Comparison of ENCODE assay signal across 12 cellular contexts in genomic region chr1:2356911-2357845, GRCh38.
"Had no signal": no experiment of that assay in that cellular context is flagged by ENCODE, and none has a peak within 500 bp of the region (broad histone marks: within the 10 kb centered on the region; RNA-seq: fewer than 3 reads in every experiment).

No MANE protein-coding gene starts in this region.

- H3K9me3 Mint-ChIP-seq: activated naive CD4-positive, alpha-beta T cell treated with anti-CD3 and anti-CD28 coated beads, Interleukin-2, amount 50 U/mL, for 24 hours; dendritic cell treated with granulocyte-macrophage colony-stimulating factor and Interleukin-4, amounts not matched to agents 40 ng/mL and 50 ng/mL, for 4 days had no signal

- H3K36me3 ChIP-seq: SJSA1, suprapubic skin, upper lobe of right lung had no signal

- H3K4me1 Mint-ChIP-seq: activated naive CD4-positive, alpha-beta T cell treated with anti-CD3 and anti-CD28 coated beads, Interleukin-2, amount 50 U/mL, for 24 hours; brain had no signal

- H3K27ac Mint-ChIP-seq: activated CD8-positive, alpha-beta T cell treated with anti-CD3 and anti-CD28 coated beads, Interleukin-2, amount 10 ng/mL, durations not matched to agents 7 days and 5 days; activated naive CD4-positive, alpha-beta T cell treated with anti-CD3 and anti-CD28 coated beads, Interleukin-2, amount 50 U/mL, for 24 hours; dendritic cell treated with granulocyte-macrophage colony-stimulating factor and Interleukin-4, amounts not matched to agents 40 ng/mL and 50 ng/mL, for 4 days; memory B cell had no signal

- H3K4me3 ChIP-seq: SJSA1, suprapubic skin, upper lobe of right lung had no signal

- H3K9me3 ChIP-seq: SJSA1, suprapubic skin, upper lobe of right lung had no signal

- DNase-seq: activated CD8-positive, alpha-beta T cell treated with anti-CD3 and anti-CD28 coated beads, Interleukin-2, amount 10 ng/mL, durations not matched to agents 7 days and 5 days; amniotic stem cell; stimulated activated CD4-positive, alpha-beta T cell treated with anti-CD3 and anti-CD28 coated beads, Interleukin-2, amount 100 ng/mL, for 48 hours; stimulated activated naive CD8-positive, alpha-beta T cell treated with anti-CD3 and anti-CD28 coated beads, Interleukin-15, Interleukin-2, amounts not matched to agents 100 U/mL and 50 U/mL, for 24 hours; T-helper 9 cell had no signal

- H3K4me3 Mint-ChIP-seq: activated CD8-positive, alpha-beta T cell treated with anti-CD3 and anti-CD28 coated beads, Interleukin-2, amount 10 ng/mL, durations not matched to agents 7 days and 5 days; activated naive CD4-positive, alpha-beta T cell treated with anti-CD3 and anti-CD28 coated beads, Interleukin-2, amount 50 U/mL, for 24 hours; brain; dendritic cell treated with granulocyte-macrophage colony-stimulating factor and Interleukin-4, amounts not matched to agents 40 ng/mL and 50 ng/mL, for 4 days; memory B cell had no signal

- H3K27me3 Mint-ChIP-seq: activated naive CD4-positive, alpha-beta T cell treated with anti-CD3 and anti-CD28 coated beads, Interleukin-2, amount 50 U/mL, for 24 hours; brain had no signal

- H3K27me3 ChIP-seq: SJSA1, suprapubic skin, upper lobe of right lung had no signal

- H3K27ac ChIP-seq: SJSA1, suprapubic skin, upper lobe of right lung had no signal

- H3K4me1 ChIP-seq: upper lobe of right lung had no signal

- ATAC-seq: activated CD8-positive, alpha-beta T cell treated with anti-CD3 and anti-CD28 coated beads, Interleukin-2, amount 10 ng/mL, durations not matched to agents 7 days and 5 days; stimulated activated naive CD8-positive, alpha-beta T cell treated with anti-CD3 and anti-CD28 coated beads, Interleukin-15, Interleukin-2, amounts not matched to agents 100 U/mL and 50 U/mL, for 24 hours; upper lobe of right lung had no signal
